In genomic region chr11:67351275-67352005, GRCh38 we compare ENCODE assay signal across 1 cellular context.
TF ChIP-seq lines count a peak whose summit lies in the region.

No MANE protein-coding gene starts in this region.

TF ChIP-seq in GM12878, 131 proteins besides CTCF, POLR2A, EP300 and RAD21 (continued from another document):
- TF ChIP-seq, protein P1, sequence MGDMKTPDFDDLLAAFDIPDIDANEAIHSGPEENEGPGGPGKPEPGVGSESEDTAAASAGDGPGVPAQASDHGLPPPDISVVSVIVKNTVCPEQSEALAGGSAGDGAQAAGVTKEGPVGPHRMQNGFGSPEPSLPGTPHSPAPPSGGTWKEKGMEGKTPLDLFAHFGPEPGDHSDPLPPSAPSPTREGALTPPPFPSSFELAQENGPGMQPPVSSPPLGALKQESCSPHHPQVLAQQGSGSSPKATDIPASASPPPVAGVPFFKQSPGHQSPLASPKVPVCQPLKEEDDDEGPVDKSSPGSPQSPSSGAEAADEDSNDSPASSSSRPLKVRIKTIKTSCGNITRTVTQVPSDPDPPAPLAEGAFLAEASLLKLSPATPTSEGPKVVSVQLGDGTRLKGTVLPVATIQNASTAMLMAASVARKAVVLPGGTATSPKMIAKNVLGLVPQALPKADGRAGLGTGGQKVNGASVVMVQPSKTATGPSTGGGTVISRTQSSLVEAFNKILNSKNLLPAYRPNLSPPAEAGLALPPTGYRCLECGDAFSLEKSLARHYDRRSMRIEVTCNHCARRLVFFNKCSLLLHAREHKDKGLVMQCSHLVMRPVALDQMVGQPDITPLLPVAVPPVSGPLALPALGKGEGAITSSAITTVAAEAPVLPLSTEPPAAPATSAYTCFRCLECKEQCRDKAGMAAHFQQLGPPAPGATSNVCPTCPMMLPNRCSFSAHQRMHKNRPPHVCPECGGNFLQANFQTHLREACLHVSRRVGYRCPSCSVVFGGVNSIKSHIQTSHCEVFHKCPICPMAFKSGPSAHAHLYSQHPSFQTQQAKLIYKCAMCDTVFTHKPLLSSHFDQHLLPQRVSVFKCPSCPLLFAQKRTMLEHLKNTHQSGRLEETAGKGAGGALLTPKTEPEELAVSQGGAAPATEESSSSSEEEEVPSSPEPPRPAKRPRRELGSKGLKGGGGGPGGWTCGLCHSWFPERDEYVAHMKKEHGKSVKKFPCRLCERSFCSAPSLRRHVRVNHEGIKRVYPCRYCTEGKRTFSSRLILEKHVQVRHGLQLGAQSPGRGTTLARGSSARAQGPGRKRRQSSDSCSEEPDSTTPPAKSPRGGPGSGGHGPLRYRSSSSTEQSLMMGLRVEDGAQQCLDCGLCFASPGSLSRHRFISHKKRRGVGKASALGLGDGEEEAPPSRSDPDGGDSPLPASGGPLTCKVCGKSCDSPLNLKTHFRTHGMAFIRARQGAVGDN (IDR thresholded peaks at IDR 0.05) = no peak
- TF ChIP-seq RBBP5 (conservative IDR thresholded peaks at IDR 0.05) (no peak), CUX1 (IDR thresholded peaks at IDR 0.05; ENCODE audit: insufficient replicate concordance, low read depth, low read length) (no peak), TBL1XR1 (IDR thresholded peaks at IDR 0.05; ENCODE audit: low read depth, low read length) (peak; percentile 23; the same call in 1 of the 2 replicates), PAX8 (IDR thresholded peaks at IDR 0.05) (no peak), IRF4 (IDR thresholded peaks at IDR 0.05; ENCODE audit: low read depth, low read length) (0 out of 2 replicates have a peak, but pooled peaks have one; percentile 29), RELA (IDR thresholded peaks at IDR 0.05; ENCODE audit: borderline replicate concordance, partially characterized antibody) (peak; percentile 28), RFX5 (IDR thresholded peaks at IDR 0.05; ENCODE audit: low read depth, low read length) (no peak), SMAD5 (IDR thresholded peaks at IDR 0.05; ENCODE audit: low read depth) (no peak), RB1 (IDR thresholded peaks at IDR 0.05; ENCODE audit: borderline replicate concordance) (peak; percentile 42; the same call in 1 of the 2 replicates), SIN3A (IDR thresholded peaks at IDR 0.05; ENCODE audit: low read depth, low read length) (no peak), TCF12 (IDR thresholded peaks at IDR 0.05; ENCODE audit: low read depth, low read length) (0 out of 2 replicates have a peak, but pooled peaks have one; percentile 8), SREBF1 (IDR thresholded peaks at IDR 0.05; ENCODE audit: low read length) (no peak), EED (IDR thresholded peaks at IDR 0.05; ENCODE audit: low read depth) (peak; percentile 66; the same call in 1 of the 2 replicates)
- TF ChIP-seq, protein P2, sequence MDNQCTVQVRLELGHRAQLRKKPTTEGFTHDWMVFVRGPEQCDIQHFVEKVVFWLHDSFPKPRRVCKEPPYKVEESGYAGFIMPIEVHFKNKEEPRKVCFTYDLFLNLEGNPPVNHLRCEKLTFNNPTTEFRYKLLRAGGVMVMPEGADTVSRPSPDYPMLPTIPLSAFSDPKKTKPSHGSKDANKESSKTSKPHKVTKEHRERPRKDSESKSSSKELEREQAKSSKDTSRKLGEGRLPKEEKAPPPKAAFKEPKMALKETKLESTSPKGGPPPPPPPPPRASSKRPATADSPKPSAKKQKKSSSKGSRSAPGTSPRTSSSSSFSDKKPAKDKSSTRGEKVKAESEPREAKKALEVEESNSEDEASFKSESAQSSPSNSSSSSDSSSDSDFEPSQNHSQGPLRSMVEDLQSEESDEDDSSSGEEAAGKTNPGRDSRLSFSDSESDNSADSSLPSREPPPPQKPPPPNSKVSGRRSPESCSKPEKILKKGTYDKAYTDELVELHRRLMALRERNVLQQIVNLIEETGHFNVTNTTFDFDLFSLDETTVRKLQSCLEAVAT (IDR thresholded peaks at IDR 0.05) = peak; percentile 35; the same call in 1 of the 2 replicates
- TF ChIP-seq, protein P3, sequence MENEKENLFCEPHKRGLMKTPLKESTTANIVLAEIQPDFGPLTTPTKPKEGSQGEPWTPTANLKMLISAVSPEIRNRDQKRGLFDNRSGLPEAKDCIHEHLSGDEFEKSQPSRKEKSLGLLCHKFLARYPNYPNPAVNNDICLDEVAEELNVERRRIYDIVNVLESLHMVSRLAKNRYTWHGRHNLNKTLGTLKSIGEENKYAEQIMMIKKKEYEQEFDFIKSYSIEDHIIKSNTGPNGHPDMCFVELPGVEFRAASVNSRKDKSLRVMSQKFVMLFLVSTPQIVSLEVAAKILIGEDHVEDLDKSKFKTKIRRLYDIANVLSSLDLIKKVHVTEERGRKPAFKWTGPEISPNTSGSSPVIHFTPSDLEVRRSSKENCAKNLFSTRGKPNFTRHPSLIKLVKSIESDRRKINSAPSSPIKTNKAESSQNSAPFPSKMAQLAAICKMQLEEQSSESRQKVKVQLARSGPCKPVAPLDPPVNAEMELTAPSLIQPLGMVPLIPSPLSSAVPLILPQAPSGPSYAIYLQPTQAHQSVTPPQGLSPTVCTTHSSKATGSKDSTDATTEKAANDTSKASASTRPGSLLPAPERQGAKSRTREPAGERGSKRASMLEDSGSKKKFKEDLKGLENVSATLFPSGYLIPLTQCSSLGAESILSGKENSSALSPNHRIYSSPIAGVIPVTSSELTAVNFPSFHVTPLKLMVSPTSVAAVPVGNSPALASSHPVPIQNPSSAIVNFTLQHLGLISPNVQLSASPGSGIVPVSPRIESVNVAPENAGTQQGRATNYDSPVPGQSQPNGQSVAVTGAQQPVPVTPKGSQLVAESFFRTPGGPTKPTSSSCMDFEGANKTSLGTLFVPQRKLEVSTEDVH (IDR thresholded peaks at IDR 0.05; ENCODE audit: low read depth, partially characterized antibody) = no peak
